ENCODE assay signal across 23 cellular contexts in genomic region chr3:122886251-122886650, GRCh38.
"Had no signal": no experiment of that assay in that cellular context is flagged by ENCODE, and none has a peak within 500 bp of the region (broad histone marks: within the 10 kb centered on the region; RNA-seq: fewer than 3 reads in every experiment).

No MANE protein-coding gene starts in this region.

- FAIRE-seq: RCC 7860 had no signal

- H3K27ac ChIP-seq: SJSA1 had no signal

- H3K27me3 ChIP-seq: SJSA1 had no signal

- H3K4me3 ChIP-seq: SJSA1 had no signal

- H3K4me1 ChIP-seq: SJSA1 had no signal

- H3K9me3 ChIP-seq: SJSA1 had no signal

- DNase-seq: IMR-90, Karpas-422, KG1, MM.1S, NCI-H1048, NCI-H1105, NCI-H1417, NCI-H1436 treated with DMSO at 0.1 percent for 48 hours, NCI-H1694, NCI-H1930, NCI-H2081 treated with DMSO at 0.1 percent for 48 hours, NCI-H2171, NCI-H226, NCI-H446, NCI-H510A, NCI-H524 treated with DMSO at 0.1 percent for 48 hours, NCI-H69, NCI-H774, Right ventricle myocardium superior, RPMI8226, SIG-M5 had no signal

- H3K36me3 ChIP-seq: SJSA1 had no signal
